ENCODE assay signal across 8 cellular contexts in genomic region chr3:49166752-49167556, GRCh38. TPM values are rescaled to one million over a fixed set of nuclear protein-coding genes. Genes with fewer than 3 reads are reported as not detected.
DNase-seq lines count a peak whose midpoint lies in the region; ATAC-seq and TF ChIP-seq lines count a peak whose summit lies in the region.

No MANE protein-coding gene starts in this region.

- H3K27ac ChIP-seq in SJSA1 (0 out of 2 replicates have a peak overlapping the region, but pooled peaks have one; percentile 64), fibroblast of lung (ENCODE audit: insufficient read depth, low read length) (peak overlapping the region; percentile 75), prostate gland (peak overlapping the region; percentile 82 to 86)

- H3K4me1 ChIP-seq in SJSA1 (replicated peaks) (peaks cover 27% of the 10 kb centered on the region), fibroblast of lung (ENCODE audit: control insufficient read depth, extremely low read depth, insufficient read depth, low read length) (peaks cover 8% of the 10 kb centered on the region), prostate gland (replicated peaks) (peaks cover 5% of the 10 kb centered on the region)

- H3K9me3 ChIP-seq in SJSA1 (replicated peaks) (peaks cover 2% of the 10 kb centered on the region; the same call in 1 of the 2 replicates), fibroblast of lung (ENCODE audit: control insufficient read depth, insufficient read depth, low read depth, low read length) (no peaks in the 10 kb centered on the region), prostate gland (no peaks in the 10 kb centered on the region)

- peaks cover 33% of the 10 kb centered on the region for H3K36me3 ChIP-seq in SJSA1
- H3K36me3 ChIP-seq in fibroblast of lung (ENCODE audit: control insufficient read depth, insufficient read depth, low read length): peaks cover 15% of the 10 kb centered on the region
- no peaks in the 10 kb centered on the region for H3K36me3 ChIP-seq in prostate gland

- intact Hi-C loops in prostate gland (cut with DNase I): no loop called here

- 89% methylated on average over 6 of the region's 6 CpGs for WGBS in prostate gland

- no peak for TF ChIP-seq CTCF in fibroblast of lung (conservative IDR thresholded peaks at IDR 0.05 in 1 of 2, IDR thresholded peaks at IDR 0.05 in 1 of 2; ENCODE audit: low read depth in 1 of 2, low read length in 2 of 2)
- no peak for TF ChIP-seq CTCF in prostate gland (IDR thresholded peaks at IDR 0.05)

- H2AFZ ChIP-seq in fibroblast of lung (ENCODE audit: low read length): peak overlapping the region; percentile 99

- no peak for DNase-seq in SJSA1 (ENCODE audit: low read depth in 1 of 2, low spot score in 2 of 2)
- no peak for DNase-seq in fibroblast of lung (ENCODE audit: low read depth in 2 of 2)
- no peak for DNase-seq in prostate gland (ENCODE audit: low spot score)
- no peak for DNase-seq in activated effector memory CD4-positive, alpha-beta T cell treated with anti-CD3 and anti-CD28 coated beads, Interleukin-2, amount 50 U/mL, for 16 hours
- no peak for DNase-seq in NCI-H226
- DNase-seq in SW480 (ENCODE audit: low spot score): no peak

- peak overlapping the region; percentile 2 for H3K4me2 ChIP-seq in fibroblast of lung (ENCODE audit: extremely low read depth, insufficient read depth, low read length)

- H3K27me3 ChIP-seq in SJSA1 (replicated peaks) (no peaks in the 10 kb centered on the region), fibroblast of lung (ENCODE audit: control insufficient read depth, insufficient read depth, low read length) (no peaks in the 10 kb centered on the region), prostate gland (replicated peaks; ENCODE audit: insufficient read depth) (no peaks in the 10 kb centered on the region)

- H3K9ac ChIP-seq in fibroblast of lung (ENCODE audit: insufficient read depth, low read length): no peak overlapping the region

- H3K4me3 ChIP-seq in GM08714 (ENCODE audit: low read length) (peak overlapping the region; percentile 82; the same call in 1 of the 2 replicates), SJSA1 (peak overlapping the region; percentile 60), fibroblast of lung (replicated peaks in 1 of 4; ENCODE audit: control extremely low read depth in 1 of 4, insufficient read depth in 1 of 4, low read depth in 3 of 4, low read length in 4 of 4) (peak overlapping the region in 3 of 4 experiments; percentile 57 to 96 (median 79)), prostate gland (peak overlapping the region; percentile 87 to 98)

- peaks cover 26% of the 10 kb centered on the region for H3K79me2 ChIP-seq in fibroblast of lung (ENCODE audit: control insufficient read depth, insufficient read depth, low read length)

- no peaks in the 10 kb centered on the region for H4K20me1 ChIP-seq in fibroblast of lung (ENCODE audit: control insufficient read depth, extremely low read depth, insufficient read depth, low read length)

- no peak for TF ChIP-seq POLR2A in prostate gland (IDR thresholded peaks at IDR 0.05)

- no peak for ATAC-seq in HG03342 (IDR thresholded peaks at IDR 0.05; ENCODE audit: unreplicated experiment)

RNA-seq across cellular contexts. Expression of gene CCDC71, which starts 0.8 kb away (rescaled TPM):
- 23.8 and 24.7 TPM in 2 replicates for total RNA-seq in SJSA1 (2014; rRNA removed; shearing (Covaris generic))
- total RNA-seq in fibroblast of lung (16.4 and 17.8 TPM in 2 replicates), prostate gland (10 to 100 TPM; 44.2 to 47.0 TPM)
- 13.0 and 16.1 TPM in 2 replicates for polyA plus RNA-seq in fibroblast of lung
- 18.0 and 23.2 TPM in 2 replicates for polyA plus RNA-seq in fibroblast of lung (2012)
- 55.6 and 70.5 TPM in 2 replicates for polyA minus RNA-seq in fibroblast of lung (ENCODE audit: low replicate concordance)

RNA-seq across cellular contexts. Expression of gene KLHDC8B, which starts 4.4 kb away (rescaled TPM):
- 18.6 and 27.3 TPM in 2 replicates for total RNA-seq in SJSA1 (2014; rRNA removed; shearing (Covaris generic))
- total RNA-seq in fibroblast of lung (40.5 and 42.6 TPM in 2 replicates), prostate gland (10 to 100 TPM; 41.1 to 77.4 TPM)
- polyA plus RNA-seq in fibroblast of lung: 26.7 and 34.4 TPM in 2 replicates
- 22.7 and 24.7 TPM in 2 replicates for polyA plus RNA-seq in fibroblast of lung (2012)
- 21.1 and 36.2 TPM in 2 replicates for polyA minus RNA-seq in fibroblast of lung (ENCODE audit: low replicate concordance)

RNA-seq across cellular contexts. Expression of gene LAMB2, which starts 34.1 kb away (rescaled TPM):
- total RNA-seq in SJSA1 (2014; rRNA removed; shearing (Covaris generic)): 97.2 and 171 TPM in 2 replicates
- 747 and 1,026 TPM in 2 replicates for total RNA-seq in fibroblast of lung
- polyA plus RNA-seq in fibroblast of lung: 285 and 375 TPM in 2 replicates
- polyA plus RNA-seq in fibroblast of lung (2012): 336 and 501 TPM in 2 replicates
- 2,522 and 3,887 TPM in 2 replicates for polyA minus RNA-seq in fibroblast of lung (ENCODE audit: low replicate concordance)
- 100 to 1,000 TPM; 432 to 667 TPM for total RNA-seq in prostate gland

RNA-seq across cellular contexts. Expression of gene USP19, which starts 46.3 kb away (rescaled TPM):
- 21.5 and 23.8 TPM in 2 replicates for total RNA-seq in SJSA1 (2014; rRNA removed; shearing (Covaris generic))
- total RNA-seq in fibroblast of lung (49.1 and 53.8 TPM in 2 replicates), prostate gland (10 to 100 TPM; 62.7 to 98.2 TPM)
- 23.3 and 25.0 TPM in 2 replicates for polyA plus RNA-seq in fibroblast of lung
- polyA plus RNA-seq in fibroblast of lung (2012): 20.1 and 24.2 TPM in 2 replicates
- polyA minus RNA-seq in fibroblast of lung (ENCODE audit: low replicate concordance): 97.5 and 113 TPM in 2 replicates
